ENCODE assay signal across 1 cellular context in the genomic region with DNA sequence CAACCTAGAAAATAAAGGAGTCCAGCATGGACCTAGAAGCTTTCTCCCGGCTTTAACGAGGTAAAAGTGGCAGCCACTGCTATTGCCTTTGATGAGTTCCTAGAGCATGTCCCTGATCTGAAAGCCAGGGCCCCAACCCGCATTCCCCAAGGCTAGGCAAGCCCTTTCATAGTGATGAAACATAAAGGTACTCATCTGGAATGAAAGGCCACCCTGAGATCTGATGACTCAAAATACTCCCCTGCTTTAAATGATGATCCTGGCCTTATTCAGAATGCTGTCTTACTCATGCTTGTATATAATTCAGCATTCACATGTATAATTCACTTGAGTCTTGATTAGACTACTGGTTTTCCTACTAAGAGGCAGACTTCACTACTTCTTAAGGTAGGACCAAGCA.
TF ChIP-seq lines count a peak whose summit lies in the region.

No MANE protein-coding gene starts in this region.

TF ChIP-seq in SK-N-SH, 30 proteins besides CTCF, POLR2A, EP300 and RAD21 (continued from another document):
- TF ChIP-seq, protein P1, sequence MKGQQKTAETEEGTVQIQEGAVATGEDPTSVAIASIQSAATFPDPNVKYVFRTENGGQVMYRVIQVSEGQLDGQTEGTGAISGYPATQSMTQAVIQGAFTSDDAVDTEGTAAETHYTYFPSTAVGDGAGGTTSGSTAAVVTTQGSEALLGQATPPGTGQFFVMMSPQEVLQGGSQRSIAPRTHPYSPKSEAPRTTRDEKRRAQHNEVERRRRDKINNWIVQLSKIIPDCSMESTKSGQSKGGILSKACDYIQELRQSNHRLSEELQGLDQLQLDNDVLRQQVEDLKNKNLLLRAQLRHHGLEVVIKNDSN (IDR thresholded peaks at IDR 0.05; ENCODE audit: borderline replicate concordance, low read depth), result no peak
- peak; percentile 69; the same call in 1 of the 2 replicates for TF ChIP-seq FOSL2 (IDR thresholded peaks at IDR 0.05; ENCODE audit: borderline replicate concordance, low read depth)
- TF ChIP-seq MXI1 (IDR thresholded peaks at IDR 0.05; ENCODE audit: low read depth, low read length), result no peak
- TF ChIP-seq CHD2 (IDR thresholded peaks at IDR 0.05; ENCODE audit: low read length, partially characterized antibody), result no peak
- TF ChIP-seq JUND (IDR thresholded peaks at IDR 0.05), result peak; percentile 68
- peak; percentile 36; the same call in 1 of the 2 replicates for TF ChIP-seq PBX3 (IDR thresholded peaks at IDR 0.05)
- peak; percentile 26; the same call in 1 of the 2 replicates for TF ChIP-seq POLR2AphosphoS5 (IDR thresholded peaks at IDR 0.05; ENCODE audit: low read depth, low read length)
- TF ChIP-seq NFIC (IDR thresholded peaks at IDR 0.05; ENCODE audit: borderline replicate concordance), result no peak
- TF ChIP-seq TCF12 (IDR thresholded peaks at IDR 0.05), result peak; percentile 65; the same call in 1 of the 2 replicates
- TF ChIP-seq TAF1 (IDR thresholded peaks at IDR 0.05; ENCODE audit: borderline replicate concordance, low read depth, low read length), result no peak
- no peak for TF ChIP-seq MEF2A (IDR thresholded peaks at IDR 0.05; ENCODE audit: borderline replicate concordance, low read depth)
TF ChIP-seq in SK-N-SH: peak in this region for 6.
